In genomic region chr4:38119663-38120374, GRCh38 we compare ENCODE assay signal across 10 cellular contexts.
DNase-seq lines count a peak whose midpoint lies in the region; ATAC-seq, FAIRE-seq and TF ChIP-seq lines count a peak whose summit lies in the region.
"Had no signal": no experiment of that assay in that cellular context is flagged by ENCODE, and none has a peak within 500 bp of the region (broad histone marks: within the 10 kb centered on the region; RNA-seq: fewer than 3 reads in every experiment).

No MANE protein-coding gene starts in this region.

- in situ Hi-C loops in HepG2 (cut with HindIII; ENCODE audit: extremely low pct_ligation_motif_present, low pct_unique_long_range_greater_than_20kb) = no loop called here

- H3K4me3 ChIP-seq in HepG2 (replicated peaks in 1 of 3; ENCODE audit: insufficient read depth in 1 of 3, low read depth in 2 of 3, low read length in 3 of 3) (no peak overlapping the region), right lobe of liver (no peak overlapping the region), WI38 (ENCODE audit: low read depth, low read length) (peak overlapping the region; percentile 29), vagina (no peak overlapping the region)

- H3K4me1 ChIP-seq in HepG2 (ENCODE audit: insufficient read depth, low read length) (peaks cover 48% of the 10 kb centered on the region), right lobe of liver (no peaks in the 10 kb centered on the region), vagina (peaks cover 23% of the 10 kb centered on the region)

- no peak overlapping the region for H3K4me2 ChIP-seq in HepG2 (ENCODE audit: low read depth, low read length)

- H3K36me3 ChIP-seq in HepG2 (replicated peaks in 1 of 2; ENCODE audit: control insufficient read depth in 1 of 2, insufficient read depth in 2 of 2, low read length in 2 of 2) (peaks cover 10 to 26% of the 10 kb centered on the region in 2 experiments; a peak in 4 of 5 replicates), right lobe of liver (peaks cover 0 to 19% (median 9%) of the 10 kb centered on the region in 4 donors), vagina (peaks cover 0 to 8% of the 10 kb centered on the region in 2 donors)

- no peak for DNase-seq in HepG2 (ENCODE audit: low spot score)
- DNase-seq in right lobe of liver = no peak
- peak; percentile 92 for DNase-seq in iris pigment epithelial cell (ENCODE audit: low read depth)
- DNase-seq in vagina (ENCODE audit: extremely low spot score in 2 of 2) = no peak
- DNase-seq in NCI-H2029 (lab: John Stamatoyannopoulos, UW) = no peak
- no peak for DNase-seq in NCI-H82 treated with DMSO at 0.1 percent for 48 hours (lab: John Stamatoyannopoulos, UW; ENCODE audit: unreplicated experiment)
- DNase-seq: CD4-positive, CD25-positive, alpha-beta regulatory T cell had no signal

- H3K9me3 ChIP-seq in HepG2 (ENCODE audit: low read length) = no peaks in the 10 kb centered on the region
- H3K9me3 ChIP-seq in right lobe of liver = no peaks in the 10 kb centered on the region
- H3K9me3 ChIP-seq in vagina = no peaks in the 10 kb centered on the region

- FAIRE-seq in HepG2 (lab: Jason Lieb, UNC) = no peak
- FAIRE-seq: endometrium had no signal

- WGBS in HepG2 (ENCODE audit: low lambda C conversion rate) = 96% methylated on average over 7 of the region's 7 CpGs
- WGBS in right lobe of liver (ENCODE audit: insufficient coverage, low coverage, low lambda C conversion rate, missing lambda C conversion rate) = 85% methylated on average over 7 of the region's 7 CpGs

- BruUV-seq in HepG2 (replicated peaks; lab: Mats Ljungman, UMichigan) = no TSS peak

- intact Hi-C loops in HepG2 (cut with micrococcal nuclease; ENCODE audit: unreplicated experiment) = no loop called here
- intact Hi-C loops in right lobe of liver (cut with DNase I) = no loop called here
- intact Hi-C loops in vagina (cut with DNase I) = no loop called here

- TF ChIP-seq EP300 in HepG2 (IDR thresholded peaks at IDR 0.05; ENCODE audit: low read depth in 2 of 2, low read length in 2 of 2) (no peak; a peak in 1 of 4 replicates), HepG2 (CRISPR knock-in tag; IDR thresholded peaks at IDR 0.05; ENCODE audit: borderline replicate concordance) (no peak)

- ATAC-seq in HepG2 (no peak), right lobe of liver (no peak), HG02678 (IDR thresholded peaks at IDR 0.05; ENCODE audit: unreplicated experiment) (no peak)

- H3K27ac ChIP-seq in HepG2 (ENCODE audit: extremely low read length, insufficient read depth, low read length) = no peak overlapping the region
- no peak overlapping the region for H3K27ac ChIP-seq in right lobe of liver
- peak overlapping the region; percentile 60 for H3K27ac ChIP-seq in vagina

- no peak for TF ChIP-seq RAD21 in HepG2 (CRISPR knock-in tag; IDR thresholded peaks at IDR 0.05)

- POLR2A ChIA-PET in HepG2 (lab: Yijun Ruan, JAX) = interaction anchor here (1.8 to 2.3 kb wide), 2 partner anchors 13 to 42 kb away, joined by 8 to 14 read pairs; no protein-coding TSS in a partner anchor

- TF ChIP-seq POLR2A in HepG2 (IDR thresholded peaks at IDR 0.05; ENCODE audit: insufficient read depth in 1 of 2, low read depth in 2 of 2, low read length in 2 of 2) (no peak), right lobe of liver (IDR thresholded peaks at IDR 0.05) (no peak), vagina (IDR thresholded peaks at IDR 0.05) (no peak)

- no peaks in the 10 kb centered on the region for H4K20me1 ChIP-seq in HepG2 (ENCODE audit: insufficient read depth, low read length)

- H3K79me2 ChIP-seq in HepG2 (ENCODE audit: insufficient read depth, low read length) = no peaks in the 10 kb centered on the region

- CTCF ChIA-PET in HepG2 (lab: Yijun Ruan, JAX; ENCODE audit: low intra/inter-chr PET ratio, low total read pairs) = no interaction called here

- H3K9ac ChIP-seq in HepG2 (ENCODE audit: insufficient read depth, low read depth, low read length) = no peak overlapping the region

- no peak overlapping the region for H2AFZ ChIP-seq in HepG2 (ENCODE audit: low read length)

- TF ChIP-seq CTCF in HepG2 (CRISPR knock-in tag; IDR thresholded peaks at IDR 0.05) (no peak), right lobe of liver (IDR thresholded peaks at IDR 0.05) (no peak), WI38 (IDR thresholded peaks at IDR 0.05; ENCODE audit: low read depth, low read length) (no peak), vagina (IDR thresholded peaks at IDR 0.05) (no peak)

- no peaks in the 10 kb centered on the region for H3K27me3 ChIP-seq in HepG2 (ENCODE audit: control insufficient read depth in 1 of 2, insufficient read depth in 2 of 2, low read length in 2 of 2)
- H3K27me3 ChIP-seq in right lobe of liver = no peaks in the 10 kb centered on the region
- H3K27me3 ChIP-seq in vagina = no peaks in the 10 kb centered on the region

TF ChIP-seq in HepG2, 621 proteins besides CTCF, POLR2A, EP300 and RAD21:
- TF ChIP-seq ZNF263 (CRISPR knock-in tag; IDR thresholded peaks at IDR 0.05) = peak; percentile 74; the same call in 1 of the 2 replicates
- TF ChIP-seq SOX6 (IDR thresholded peaks at IDR 0.05) = no peak
- no peak for TF ChIP-seq SOX6 (CRISPR knock-in tag; IDR thresholded peaks at IDR 0.05)
- peak; percentile 73 for TF ChIP-seq FOSL2 (CRISPR knock-in tag; IDR thresholded peaks at IDR 0.05)
- TF ChIP-seq GLI4 (CRISPR knock-in tag; IDR thresholded peaks at IDR 0.05; ENCODE audit: borderline replicate concordance) = no peak
- no peak for TF ChIP-seq ZMAT3 (CRISPR knock-in tag; conservative IDR thresholded peaks at IDR 0.05)
- TF ChIP-seq WIZ (CRISPR knock-in tag; IDR thresholded peaks at IDR 0.05) = no peak
